8 cellular contexts compared by ENCODE assay signal in the genomic region with DNA sequence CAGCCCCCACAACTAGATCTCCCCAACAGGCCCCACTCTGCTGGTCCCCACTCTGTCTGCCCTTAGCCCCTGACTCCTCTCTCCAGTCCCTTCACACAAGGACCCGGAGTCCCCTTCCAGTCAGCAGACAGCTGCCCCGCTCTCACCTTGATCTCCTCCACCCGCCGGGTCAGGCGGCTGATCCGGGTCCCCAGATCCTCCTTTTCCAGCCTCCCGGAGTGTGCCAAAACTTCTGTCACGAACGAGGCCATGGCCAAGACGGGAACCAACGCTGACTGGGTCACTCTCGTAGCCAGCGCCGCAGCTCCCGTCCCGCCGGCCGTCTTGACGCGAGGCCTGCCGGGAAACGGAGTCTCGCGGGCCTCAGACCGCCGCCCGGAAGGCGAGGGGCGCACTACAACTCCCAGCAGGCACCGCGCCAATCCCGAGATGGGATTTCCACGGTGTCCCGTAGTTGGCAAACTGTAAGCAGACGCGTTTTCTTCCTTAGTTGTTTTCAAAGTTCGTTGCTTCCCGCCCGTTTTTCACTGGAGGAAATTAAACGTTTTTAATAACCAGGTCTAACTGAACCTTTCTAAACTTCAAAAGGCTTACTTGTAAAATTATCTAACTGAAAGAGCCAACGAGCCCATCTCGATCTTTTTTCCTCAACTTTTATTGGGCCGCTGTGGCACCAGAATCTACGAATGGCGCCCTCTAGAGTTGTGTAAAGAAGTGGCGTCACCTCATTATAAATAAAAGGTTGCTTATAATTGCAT. TPM values are rescaled to one million over a fixed set of nuclear protein-coding genes. Genes with fewer than 3 reads are reported as not detected.
A peak's percentile ranks its signal among the peaks of the same experiment; 100 is the strongest.
DNase-seq lines count a peak whose midpoint lies in the region; ATAC-seq and TF ChIP-seq lines count a peak whose summit lies in the region.

A gene with protein sequence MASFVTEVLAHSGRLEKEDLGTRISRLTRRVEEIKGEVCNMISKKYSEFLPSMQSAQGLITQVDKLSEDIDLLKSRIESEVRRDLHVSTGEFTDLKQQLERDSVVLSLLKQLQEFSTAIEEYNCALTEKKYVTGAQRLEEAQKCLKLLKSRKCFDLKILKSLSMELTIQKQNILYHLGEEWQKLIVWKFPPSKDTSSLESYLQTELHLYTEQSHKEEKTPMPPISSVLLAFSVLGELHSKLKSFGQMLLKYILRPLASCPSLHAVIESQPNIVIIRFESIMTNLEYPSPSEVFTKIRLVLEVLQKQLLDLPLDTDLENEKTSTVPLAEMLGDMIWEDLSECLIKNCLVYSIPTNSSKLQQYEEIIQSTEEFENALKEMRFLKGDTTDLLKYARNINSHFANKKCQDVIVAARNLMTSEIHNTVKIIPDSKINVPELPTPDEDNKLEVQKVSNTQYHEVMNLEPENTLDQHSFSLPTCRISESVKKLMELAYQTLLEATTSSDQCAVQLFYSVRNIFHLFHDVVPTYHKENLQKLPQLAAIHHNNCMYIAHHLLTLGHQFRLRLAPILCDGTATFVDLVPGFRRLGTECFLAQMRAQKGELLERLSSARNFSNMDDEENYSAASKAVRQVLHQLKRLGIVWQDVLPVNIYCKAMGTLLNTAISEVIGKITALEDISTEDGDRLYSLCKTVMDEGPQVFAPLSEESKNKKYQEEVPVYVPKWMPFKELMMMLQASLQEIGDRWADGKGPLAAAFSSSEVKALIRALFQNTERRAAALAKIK (minus strand): TSS at position 277 of the 758 bp plus-strand sequence. CDS start 26 bp downstream, at position 251.

- POLR2A ChIA-PET in CD4-positive, alpha-beta T cell (lab: Charles Lee), result interaction anchor here (0.9 kb wide), 2 partner anchors 102 to 459 kb away, joined by 3 read pairs; a partner anchor contains a TSS

- no peaks in the 10 kb centered on the region for H3K27me3 Mint-ChIP-seq in CD4-positive, alpha-beta T cell

- peak; percentile 86 to 93 (median 89) for DNase-seq in CD4-positive, alpha-beta T cell
- DNase-seq in NCI-H774 (lab: John Stamatoyannopoulos, UW) (peak; percentile 96), dermis blood vessel endothelial cell (peak; percentile 99), left lung (peak; percentile 96 to 99)
- DNase-seq in activated CD4-positive, alpha-beta T cell treated with anti-CD3 and anti-CD28 coated beads, Interleukin-2, amount 50 U/mL, for 4 hours, result peak; percentile 88 to 89
- peak; percentile 88 to 90 for DNase-seq in stimulated activated CD4-positive, alpha-beta T cell treated with anti-CD3 and anti-CD28 coated beads, Interleukin-2, amount 100 ng/mL, for 48 hours

- H3K36me3 ChIP-seq in left lung, result peaks cover 0 to 15% of the 10 kb centered on the region in 2 donors

- H3K27ac Mint-ChIP-seq in CD4-positive, alpha-beta T cell, result peak within 1 kb of the TSS; percentile 84

- H3K9me3 ChIP-seq in CD4-positive, alpha-beta T cell (ENCODE audit: control insufficient read depth, low read length), result no peaks in the 10 kb centered on the region
- no peaks in the 10 kb centered on the region for H3K9me3 ChIP-seq in left lung

- CTCF ChIA-PET in CD4-positive, alpha-beta T cell (lab: Charles Lee), result interaction anchor here (0.8 to 1.5 kb wide), 3 partner anchors 8 to 9 kb away, joined by 3 to 4 read pairs (median 3); no protein-coding TSS in a partner anchor

- H3K27me3 ChIP-seq in CD4-positive, alpha-beta T cell (ENCODE audit: control insufficient read depth, insufficient read depth, low read length), result no peaks in the 10 kb centered on the region
- H3K27me3 ChIP-seq in left lung, result no peaks in the 10 kb centered on the region

- peak; percentile 97 for ATAC-seq in CD4-positive, alpha-beta T cell (ENCODE audit: poor library complexity)
- ATAC-seq in GM19397 (IDR thresholded peaks at IDR 0.05; ENCODE audit: unreplicated experiment), result peak; percentile 99
- peak; percentile 98 for ATAC-seq in HG03571 (IDR thresholded peaks at IDR 0.05; ENCODE audit: unreplicated experiment)
- peak; percentile 99 for ATAC-seq in left lung

- peak within 1 kb of the TSS; percentile 40 for H3K27ac ChIP-seq in CD4-positive, alpha-beta T cell (ENCODE audit: low read depth, low read length)
- peak within 1 kb of the TSS; percentile 63 to 80 for H3K27ac ChIP-seq in left lung

- H3K9me3 Mint-ChIP-seq in CD4-positive, alpha-beta T cell, result no peaks in the 10 kb centered on the region

- H3K4me3 Mint-ChIP-seq in CD4-positive, alpha-beta T cell, result peak within 1 kb of the TSS; percentile 95

- peak within 1 kb of the TSS; percentile 64 to 71 for H3K4me3 ChIP-seq in left lung

- intact Hi-C loops in CD4-positive, alpha-beta T cell (cut with DNase I, micrococcal nuclease), result loop anchor here (2.0 to 10.0 kb wide), 9 partner anchors 101 to 1699 kb away; a partner anchor contains a TSS
- intact Hi-C loops in left lung (cut with DNase I), result no loop called here

- peaks cover 31% of the 10 kb centered on the region for H3K4me1 Mint-ChIP-seq in CD4-positive, alpha-beta T cell (ENCODE audit: low read depth)

- peaks cover 0 to 20% of the 10 kb centered on the region in 2 donors for H3K4me1 ChIP-seq in left lung

- peak; percentile 97 for TF ChIP-seq CTCF in CD4-positive, alpha-beta T cell (IDR thresholded peaks at IDR 0.05)
- TF ChIP-seq CTCF in left lung (IDR thresholded peaks at IDR 0.05), result peak; percentile 65 to 73

- H3K36me3 Mint-ChIP-seq in CD4-positive, alpha-beta T cell (ENCODE audit: low read depth), result peaks cover 27% of the 10 kb centered on the region

RNA-seq across cellular contexts. Expression of the gene that starts here (rescaled TPM):
- total RNA-seq in CD4-positive, alpha-beta T cell, result 1 to 10 TPM; 2.0 to 2.2 TPM
- total RNA-seq in dermis blood vessel endothelial cell (23.3 and 31.6 TPM in 2 replicates), left lung (10 to 100 TPM; 10.3 to 14.1 TPM)

Comparison
In these comparisons a context has a peak if more than half of its experiments do, and no peak if none do; other contexts are left out.
1. Peak in every context shown above with its lines: DNase-seq, ATAC-seq, H3K4me3 ChIP-seq and H3K27ac ChIP-seq.
2. intact Hi-C loops: an anchor here in CD4-positive, alpha-beta T cell (2.0 to 10.0 kb wide); none called in left lung.